1 cellular context compared by ENCODE assay signal in the genomic region with DNA sequence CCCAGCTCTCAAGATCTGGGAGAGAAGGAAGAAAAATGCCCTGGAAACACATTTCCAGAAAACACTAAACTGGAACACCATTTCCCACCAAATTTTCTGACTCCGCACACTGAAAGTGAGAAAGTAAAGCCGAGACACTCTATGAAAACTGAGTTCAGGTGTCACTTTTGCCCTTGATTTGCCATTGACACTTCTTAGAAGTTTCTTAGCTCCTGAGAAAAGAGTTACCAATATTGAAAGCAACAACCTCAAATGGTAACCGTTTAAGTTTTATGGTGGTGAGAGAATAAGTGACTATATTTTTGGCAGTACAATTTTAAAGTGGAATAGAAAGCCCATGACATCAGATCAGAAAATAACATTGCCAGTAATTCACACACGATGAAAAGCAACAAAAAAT.
TF ChIP-seq lines count a peak whose summit lies in the region.

No MANE protein-coding gene starts in this region.

TF ChIP-seq in GM12878, 131 proteins besides CTCF, POLR2A, EP300 and RAD21 (continues in another document):
- TF ChIP-seq JUNB (IDR thresholded peaks at IDR 0.05) = peak; percentile 91
- TF ChIP-seq SUPT20H (IDR thresholded peaks at IDR 0.05; ENCODE audit: borderline replicate concordance, control insufficient read depth, low read depth, low read length) = no peak
- no peak for TF ChIP-seq NRF1 (conservative IDR thresholded peaks at IDR 0.05; ENCODE audit: low read depth, low read length)
- no peak for TF ChIP-seq ZZZ3 (IDR thresholded peaks at IDR 0.05; ENCODE audit: control insufficient read depth, insufficient read length, low read depth)
- no peak for TF ChIP-seq TARDBP (IDR thresholded peaks at IDR 0.05; ENCODE audit: borderline replicate concordance)
- peak; percentile 77 for TF ChIP-seq IKZF1 (conservative IDR thresholded peaks at IDR 0.05)
- TF ChIP-seq, protein P1, sequence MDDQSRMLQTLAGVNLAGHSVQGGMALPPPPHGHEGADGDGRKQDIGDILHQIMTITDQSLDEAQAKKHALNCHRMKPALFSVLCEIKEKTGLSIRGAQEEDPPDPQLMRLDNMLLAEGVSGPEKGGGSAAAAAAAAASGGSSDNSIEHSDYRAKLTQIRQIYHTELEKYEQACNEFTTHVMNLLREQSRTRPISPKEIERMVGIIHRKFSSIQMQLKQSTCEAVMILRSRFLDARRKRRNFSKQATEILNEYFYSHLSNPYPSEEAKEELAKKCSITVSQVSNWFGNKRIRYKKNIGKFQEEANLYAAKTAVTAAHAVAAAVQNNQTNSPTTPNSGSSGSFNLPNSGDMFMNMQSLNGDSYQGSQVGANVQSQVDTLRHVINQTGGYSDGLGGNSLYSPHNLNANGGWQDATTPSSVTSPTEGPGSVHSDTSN (IDR thresholded peaks at IDR 0.05; ENCODE audit: insufficient replicate concordance, low read depth, low read length) = no peak
- TF ChIP-seq SREBF2 (IDR thresholded peaks at IDR 0.05; ENCODE audit: low read length) = no peak
- TF ChIP-seq, protein P2, sequence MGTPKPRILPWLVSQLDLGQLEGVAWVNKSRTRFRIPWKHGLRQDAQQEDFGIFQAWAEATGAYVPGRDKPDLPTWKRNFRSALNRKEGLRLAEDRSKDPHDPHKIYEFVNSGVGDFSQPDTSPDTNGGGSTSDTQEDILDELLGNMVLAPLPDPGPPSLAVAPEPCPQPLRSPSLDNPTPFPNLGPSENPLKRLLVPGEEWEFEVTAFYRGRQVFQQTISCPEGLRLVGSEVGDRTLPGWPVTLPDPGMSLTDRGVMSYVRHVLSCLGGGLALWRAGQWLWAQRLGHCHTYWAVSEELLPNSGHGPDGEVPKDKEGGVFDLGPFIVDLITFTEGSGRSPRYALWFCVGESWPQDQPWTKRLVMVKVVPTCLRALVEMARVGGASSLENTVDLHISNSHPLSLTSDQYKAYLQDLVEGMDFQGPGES (IDR thresholded peaks at IDR 0.05) = no peak
- TF ChIP-seq, protein P3, sequence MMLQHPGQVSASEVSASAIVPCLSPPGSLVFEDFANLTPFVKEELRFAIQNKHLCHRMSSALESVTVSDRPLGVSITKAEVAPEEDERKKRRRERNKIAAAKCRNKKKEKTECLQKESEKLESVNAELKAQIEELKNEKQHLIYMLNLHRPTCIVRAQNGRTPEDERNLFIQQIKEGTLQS (IDR thresholded peaks at IDR 0.05; ENCODE audit: borderline replicate concordance, extremely low read depth, low read depth, low read length) = no peak
- TF ChIP-seq RCOR1 (conservative IDR thresholded peaks at IDR 0.05; ENCODE audit: low read depth, low read length) = no peak
- TF ChIP-seq NBN (IDR thresholded peaks at IDR 0.05) = no peak
- peak; percentile 94 for TF ChIP-seq FOXM1 (IDR thresholded peaks at IDR 0.05; ENCODE audit: low read depth, low read length)
- TF ChIP-seq SREBF1 (IDR thresholded peaks at IDR 0.05; ENCODE audit: low read length) = no peak
- 0 out of 2 replicates have a peak, but pooled peaks have one; percentile 46 for TF ChIP-seq GABPA (IDR thresholded peaks at IDR 0.05; ENCODE audit: low read depth)
- no peak for TF ChIP-seq ZNF274 (IDR thresholded peaks at IDR 0.05; ENCODE audit: insufficient read depth, insufficient read length)
- no peak for TF ChIP-seq RBBP5 (conservative IDR thresholded peaks at IDR 0.05)
- TF ChIP-seq, protein P4, sequence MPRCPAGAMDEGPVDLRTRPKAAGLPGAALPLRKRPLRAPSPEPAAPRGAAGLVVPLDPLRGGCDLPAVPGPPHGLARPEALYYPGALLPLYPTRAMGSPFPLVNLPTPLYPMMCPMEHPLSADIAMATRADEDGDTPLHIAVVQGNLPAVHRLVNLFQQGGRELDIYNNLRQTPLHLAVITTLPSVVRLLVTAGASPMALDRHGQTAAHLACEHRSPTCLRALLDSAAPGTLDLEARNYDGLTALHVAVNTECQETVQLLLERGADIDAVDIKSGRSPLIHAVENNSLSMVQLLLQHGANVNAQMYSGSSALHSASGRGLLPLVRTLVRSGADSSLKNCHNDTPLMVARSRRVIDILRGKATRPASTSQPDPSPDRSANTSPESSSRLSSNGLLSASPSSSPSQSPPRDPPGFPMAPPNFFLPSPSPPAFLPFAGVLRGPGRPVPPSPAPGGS (IDR thresholded peaks at IDR 0.05; ENCODE audit: borderline replicate concordance, insufficient read depth, low read depth, low read length, poor library complexity, severe bottlenecking) = peak; percentile 85
- TF ChIP-seq WRNIP1 (IDR thresholded peaks at IDR 0.05; ENCODE audit: borderline replicate concordance, low read depth, low read length) = no peak
- TF ChIP-seq SP1 (IDR thresholded peaks at IDR 0.05; ENCODE audit: low read depth, low read length) = no peak
- TF ChIP-seq YBX1 (IDR thresholded peaks at IDR 0.05) = no peak
- TF ChIP-seq, protein P5, sequence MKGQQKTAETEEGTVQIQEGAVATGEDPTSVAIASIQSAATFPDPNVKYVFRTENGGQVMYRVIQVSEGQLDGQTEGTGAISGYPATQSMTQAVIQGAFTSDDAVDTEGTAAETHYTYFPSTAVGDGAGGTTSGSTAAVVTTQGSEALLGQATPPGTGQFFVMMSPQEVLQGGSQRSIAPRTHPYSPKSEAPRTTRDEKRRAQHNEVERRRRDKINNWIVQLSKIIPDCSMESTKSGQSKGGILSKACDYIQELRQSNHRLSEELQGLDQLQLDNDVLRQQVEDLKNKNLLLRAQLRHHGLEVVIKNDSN (IDR thresholded peaks at IDR 0.05; ENCODE audit: borderline replicate concordance, extremely low read length, insufficient read depth, low read depth, low read length) = no peak
- no peak for TF ChIP-seq SRF (IDR thresholded peaks at IDR 0.05; ENCODE audit: low read depth in 2 of 2, low read length in 2 of 2)
- TF ChIP-seq, protein P6, sequence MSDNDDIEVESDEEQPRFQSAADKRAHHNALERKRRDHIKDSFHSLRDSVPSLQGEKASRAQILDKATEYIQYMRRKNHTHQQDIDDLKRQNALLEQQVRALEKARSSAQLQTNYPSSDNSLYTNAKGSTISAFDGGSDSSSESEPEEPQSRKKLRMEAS (IDR thresholded peaks at IDR 0.05; ENCODE audit: low read depth, low read length) = no peak
- no peak for TF ChIP-seq SIX5 (IDR thresholded peaks at IDR 0.05; ENCODE audit: low read depth, low read length, severe bottlenecking)
- peak; percentile 43; the same call in 1 of the 2 replicates for TF ChIP-seq IRF4 (IDR thresholded peaks at IDR 0.05; ENCODE audit: low read depth, low read length)
- TF ChIP-seq, protein P7, sequence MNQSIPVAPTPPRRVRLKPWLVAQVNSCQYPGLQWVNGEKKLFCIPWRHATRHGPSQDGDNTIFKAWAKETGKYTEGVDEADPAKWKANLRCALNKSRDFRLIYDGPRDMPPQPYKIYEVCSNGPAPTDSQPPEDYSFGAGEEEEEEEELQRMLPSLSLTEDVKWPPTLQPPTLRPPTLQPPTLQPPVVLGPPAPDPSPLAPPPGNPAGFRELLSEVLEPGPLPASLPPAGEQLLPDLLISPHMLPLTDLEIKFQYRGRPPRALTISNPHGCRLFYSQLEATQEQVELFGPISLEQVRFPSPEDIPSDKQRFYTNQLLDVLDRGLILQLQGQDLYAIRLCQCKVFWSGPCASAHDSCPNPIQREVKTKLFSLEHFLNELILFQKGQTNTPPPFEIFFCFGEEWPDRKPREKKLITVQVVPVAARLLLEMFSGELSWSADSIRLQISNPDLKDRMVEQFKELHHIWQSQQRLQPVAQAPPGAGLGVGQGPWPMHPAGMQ (IDR thresholded peaks at IDR 0.05; ENCODE audit: borderline replicate concordance) = no peak
- TF ChIP-seq MEF2B (IDR thresholded peaks at IDR 0.05; ENCODE audit: partially characterized antibody, poor library complexity, severe bottlenecking) = peak; percentile 72
- no peak for TF ChIP-seq NR2C1 (IDR thresholded peaks at IDR 0.05)
- no peak for TF ChIP-seq STAT1 (conservative IDR thresholded peaks at IDR 0.05)
- no peak for TF ChIP-seq YY1 (IDR thresholded peaks at IDR 0.05; ENCODE audit: low read depth, low read length)
- TF ChIP-seq, protein P8, sequence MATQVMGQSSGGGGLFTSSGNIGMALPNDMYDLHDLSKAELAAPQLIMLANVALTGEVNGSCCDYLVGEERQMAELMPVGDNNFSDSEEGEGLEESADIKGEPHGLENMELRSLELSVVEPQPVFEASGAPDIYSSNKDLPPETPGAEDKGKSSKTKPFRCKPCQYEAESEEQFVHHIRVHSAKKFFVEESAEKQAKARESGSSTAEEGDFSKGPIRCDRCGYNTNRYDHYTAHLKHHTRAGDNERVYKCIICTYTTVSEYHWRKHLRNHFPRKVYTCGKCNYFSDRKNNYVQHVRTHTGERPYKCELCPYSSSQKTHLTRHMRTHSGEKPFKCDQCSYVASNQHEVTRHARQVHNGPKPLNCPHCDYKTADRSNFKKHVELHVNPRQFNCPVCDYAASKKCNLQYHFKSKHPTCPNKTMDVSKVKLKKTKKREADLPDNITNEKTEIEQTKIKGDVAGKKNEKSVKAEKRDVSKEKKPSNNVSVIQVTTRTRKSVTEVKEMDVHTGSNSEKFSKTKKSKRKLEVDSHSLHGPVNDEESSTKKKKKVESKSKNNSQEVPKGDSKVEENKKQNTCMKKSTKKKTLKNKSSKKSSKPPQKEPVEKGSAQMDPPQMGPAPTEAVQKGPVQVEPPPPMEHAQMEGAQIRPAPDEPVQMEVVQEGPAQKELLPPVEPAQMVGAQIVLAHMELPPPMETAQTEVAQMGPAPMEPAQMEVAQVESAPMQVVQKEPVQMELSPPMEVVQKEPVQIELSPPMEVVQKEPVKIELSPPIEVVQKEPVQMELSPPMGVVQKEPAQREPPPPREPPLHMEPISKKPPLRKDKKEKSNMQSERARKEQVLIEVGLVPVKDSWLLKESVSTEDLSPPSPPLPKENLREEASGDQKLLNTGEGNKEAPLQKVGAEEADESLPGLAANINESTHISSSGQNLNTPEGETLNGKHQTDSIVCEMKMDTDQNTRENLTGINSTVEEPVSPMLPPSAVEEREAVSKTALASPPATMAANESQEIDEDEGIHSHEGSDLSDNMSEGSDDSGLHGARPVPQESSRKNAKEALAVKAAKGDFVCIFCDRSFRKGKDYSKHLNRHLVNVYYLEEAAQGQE (IDR thresholded peaks at IDR 0.05; ENCODE audit: low read depth, low read length) = no peak
- TF ChIP-seq, protein P9, sequence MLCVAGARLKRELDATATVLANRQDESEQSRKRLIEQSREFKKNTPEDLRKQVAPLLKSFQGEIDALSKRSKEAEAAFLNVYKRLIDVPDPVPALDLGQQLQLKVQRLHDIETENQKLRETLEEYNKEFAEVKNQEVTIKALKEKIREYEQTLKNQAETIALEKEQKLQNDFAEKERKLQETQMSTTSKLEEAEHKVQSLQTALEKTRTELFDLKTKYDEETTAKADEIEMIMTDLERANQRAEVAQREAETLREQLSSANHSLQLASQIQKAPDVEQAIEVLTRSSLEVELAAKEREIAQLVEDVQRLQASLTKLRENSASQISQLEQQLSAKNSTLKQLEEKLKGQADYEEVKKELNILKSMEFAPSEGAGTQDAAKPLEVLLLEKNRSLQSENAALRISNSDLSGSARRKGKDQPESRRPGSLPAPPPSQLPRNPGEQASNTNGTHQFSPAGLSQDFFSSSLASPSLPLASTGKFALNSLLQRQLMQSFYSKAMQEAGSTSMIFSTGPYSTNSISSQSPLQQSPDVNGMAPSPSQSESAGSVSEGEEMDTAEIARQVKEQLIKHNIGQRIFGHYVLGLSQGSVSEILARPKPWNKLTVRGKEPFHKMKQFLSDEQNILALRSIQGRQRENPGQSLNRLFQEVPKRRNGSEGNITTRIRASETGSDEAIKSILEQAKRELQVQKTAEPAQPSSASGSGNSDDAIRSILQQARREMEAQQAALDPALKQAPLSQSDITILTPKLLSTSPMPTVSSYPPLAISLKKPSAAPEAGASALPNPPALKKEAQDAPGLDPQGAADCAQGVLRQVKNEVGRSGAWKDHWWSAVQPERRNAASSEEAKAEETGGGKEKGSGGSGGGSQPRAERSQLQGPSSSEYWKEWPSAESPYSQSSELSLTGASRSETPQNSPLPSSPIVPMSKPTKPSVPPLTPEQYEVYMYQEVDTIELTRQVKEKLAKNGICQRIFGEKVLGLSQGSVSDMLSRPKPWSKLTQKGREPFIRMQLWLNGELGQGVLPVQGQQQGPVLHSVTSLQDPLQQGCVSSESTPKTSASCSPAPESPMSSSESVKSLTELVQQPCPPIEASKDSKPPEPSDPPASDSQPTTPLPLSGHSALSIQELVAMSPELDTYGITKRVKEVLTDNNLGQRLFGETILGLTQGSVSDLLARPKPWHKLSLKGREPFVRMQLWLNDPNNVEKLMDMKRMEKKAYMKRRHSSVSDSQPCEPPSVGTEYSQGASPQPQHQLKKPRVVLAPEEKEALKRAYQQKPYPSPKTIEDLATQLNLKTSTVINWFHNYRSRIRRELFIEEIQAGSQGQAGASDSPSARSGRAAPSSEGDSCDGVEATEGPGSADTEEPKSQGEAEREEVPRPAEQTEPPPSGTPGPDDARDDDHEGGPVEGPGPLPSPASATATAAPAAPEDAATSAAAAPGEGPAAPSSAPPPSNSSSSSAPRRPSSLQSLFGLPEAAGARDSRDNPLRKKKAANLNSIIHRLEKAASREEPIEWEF (IDR thresholded peaks at IDR 0.05; ENCODE audit: insufficient replicate concordance, low read depth, low read length) = peak; percentile 42
- no peak for TF ChIP-seq SMAD5 (IDR thresholded peaks at IDR 0.05; ENCODE audit: low read depth)
- TF ChIP-seq MYB (IDR thresholded peaks at IDR 0.05; ENCODE audit: borderline replicate concordance, low read depth, low read length) = no peak
- TF ChIP-seq NFXL1 (IDR thresholded peaks at IDR 0.05; ENCODE audit: borderline replicate concordance) = no peak
- TF ChIP-seq ZNF622 (IDR thresholded peaks at IDR 0.05) = no peak
- TF ChIP-seq, protein P10, sequence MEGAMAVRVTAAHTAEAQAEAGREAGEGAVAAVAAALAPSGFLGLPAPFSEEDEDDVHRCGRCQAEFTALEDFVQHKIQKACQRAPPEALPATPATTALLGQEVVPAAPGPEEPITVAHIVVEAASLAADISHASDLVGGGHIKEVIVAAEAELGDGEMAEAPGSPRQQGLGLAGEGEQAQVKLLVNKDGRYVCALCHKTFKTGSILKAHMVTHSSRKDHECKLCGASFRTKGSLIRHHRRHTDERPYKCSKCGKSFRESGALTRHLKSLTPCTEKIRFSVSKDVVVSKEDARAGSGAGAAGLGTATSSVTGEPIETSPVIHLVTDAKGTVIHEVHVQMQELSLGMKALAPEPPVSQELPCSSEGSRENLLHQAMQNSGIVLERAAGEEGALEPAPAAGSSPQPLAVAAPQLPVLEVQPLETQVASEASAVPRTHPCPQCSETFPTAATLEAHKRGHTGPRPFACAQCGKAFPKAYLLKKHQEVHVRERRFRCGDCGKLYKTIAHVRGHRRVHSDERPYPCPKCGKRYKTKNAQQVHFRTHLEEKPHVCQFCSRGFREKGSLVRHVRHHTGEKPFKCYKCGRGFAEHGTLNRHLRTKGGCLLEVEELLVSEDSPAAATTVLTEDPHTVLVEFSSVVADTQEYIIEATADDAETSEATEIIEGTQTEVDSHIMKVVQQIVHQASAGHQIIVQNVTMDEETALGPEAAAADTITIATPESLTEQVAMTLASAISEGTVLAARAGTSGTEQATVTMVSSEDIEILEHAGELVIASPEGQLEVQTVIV (IDR thresholded peaks at IDR 0.05; ENCODE audit: borderline replicate concordance, partially characterized antibody) = no peak
- no peak for TF ChIP-seq GATAD2B (conservative IDR thresholded peaks at IDR 0.05; ENCODE audit: low read depth)
- TF ChIP-seq ASH2L (IDR thresholded peaks at IDR 0.05; ENCODE audit: borderline replicate concordance, low read depth) = no peak
- TF ChIP-seq EZH2 (IDR thresholded peaks at IDR 0.05; ENCODE audit: borderline replicate concordance, control insufficient read depth, low read depth, low read length) = no peak
- TF ChIP-seq MYC (IDR thresholded peaks at IDR 0.05; ENCODE audit: insufficient read depth, insufficient read length, insufficient replicate concordance, low read length, severe bottlenecking) = no peak
- TF ChIP-seq MEF2A (IDR thresholded peaks at IDR 0.05; ENCODE audit: insufficient read depth, low read depth, low read length) = peak; percentile 97
- TF ChIP-seq RFX5 (IDR thresholded peaks at IDR 0.05; ENCODE audit: low read depth, low read length) = no peak
